In genomic region chr5:2269656-2270055, GRCh38 we compare ENCODE assay signal across 35 cellular contexts.
"Had no signal": no experiment of that assay in that cellular context is flagged by ENCODE, and none has a peak within 500 bp of the region (broad histone marks: within the 10 kb centered on the region; RNA-seq: fewer than 3 reads in every experiment).

No MANE protein-coding gene starts in this region.

- H3K27ac Mint-ChIP-seq: activated B cell treated with CpG ODN at 0.5 μM for 24 hours; activated CD8-positive, alpha-beta memory T cell treated with anti-CD3 and anti-CD28 coated beads, Interleukin-2, amount 10 ng/mL, durations not matched to agents 7 days and 5 days; activated CD8-positive, alpha-beta T cell treated with anti-CD3 and anti-CD28 coated beads, Interleukin-2, amount 10 ng/mL, durations not matched to agents 7 days and 5 days; activated naive CD4-positive, alpha-beta T cell treated with anti-CD3 and anti-CD28 coated beads for 36 hours; activated naive CD4-positive, alpha-beta T cell treated with anti-CD3 and anti-CD28 coated beads, Interleukin-2, amount 50 U/mL, for 24 hours; activated naive CD8-positive, alpha-beta T cell treated with anti-CD3 and anti-CD28 coated beads for 36 hours; activated naive CD8-positive, alpha-beta T cell treated with anti-CD3 and anti-CD28 coated beads, Interleukin-2, amount 50 U/mL, for 24 hours; activated T-helper 1 cell treated with anti-CD3 and anti-CD28 coated beads, Interleukin-12 subunit alpha, Interleukin-12 subunit beta, Interleukin-2, Interleukin-4 antibody, amounts not matched to agents 30 ng/mL and 10 ng/mL and 1 ng/mL, durations not matched to agents 14 hours and 24 hours and 36 hours; activated T-helper 2 cell treated with anti-CD3 and anti-CD28 coated beads, Interferon-gamma antibody, Interleukin-2, Interleukin-4, amounts not matched to agents 10 μg/mL and 5 μg/mL and 100 μg/mL, durations not matched to agents 14 hours and 24 hours and 36 hours; dendritic cell treated with granulocyte-macrophage colony-stimulating factor and Interleukin-4, amounts not matched to agents 40 ng/mL and 50 ng/mL, for 4 days; endodermal cell; T-helper 17 cell; T-helper 2 cell treated with Interferon-gamma antibody and Interleukin-4, amounts not matched to agents 5 μg/mL and 100 μg/mL, for 36 hours had no signal

- H3K9me3 Mint-ChIP-seq: activated B cell treated with CpG ODN at 0.5 μM for 24 hours; activated naive CD4-positive, alpha-beta T cell treated with anti-CD3 and anti-CD28 coated beads for 36 hours; activated naive CD4-positive, alpha-beta T cell treated with anti-CD3 and anti-CD28 coated beads, Interleukin-2, amount 50 U/mL, for 24 hours; activated naive CD8-positive, alpha-beta T cell treated with anti-CD3 and anti-CD28 coated beads for 36 hours; activated naive CD8-positive, alpha-beta T cell treated with anti-CD3 and anti-CD28 coated beads, Interleukin-2, amount 50 U/mL, for 24 hours; activated T-helper 1 cell treated with anti-CD3 and anti-CD28 coated beads, Interleukin-12 subunit alpha, Interleukin-12 subunit beta, Interleukin-2, Interleukin-4 antibody, amounts not matched to agents 30 ng/mL and 10 ng/mL and 1 ng/mL, durations not matched to agents 14 hours and 24 hours and 36 hours; activated T-helper 2 cell treated with anti-CD3 and anti-CD28 coated beads, Interferon-gamma antibody, Interleukin-2, Interleukin-4, amounts not matched to agents 10 μg/mL and 5 μg/mL and 100 μg/mL, durations not matched to agents 14 hours and 24 hours and 36 hours; dendritic cell treated with granulocyte-macrophage colony-stimulating factor and Interleukin-4, amounts not matched to agents 40 ng/mL and 50 ng/mL, for 4 days; T-helper 2 cell treated with Interferon-gamma antibody and Interleukin-4, amounts not matched to agents 5 μg/mL and 100 μg/mL, for 36 hours had no signal

- H3K4me1 Mint-ChIP-seq: activated B cell treated with CpG ODN at 0.5 μM for 24 hours; activated CD8-positive, alpha-beta memory T cell treated with anti-CD3 and anti-CD28 coated beads, Interleukin-2, amount 10 ng/mL, durations not matched to agents 7 days and 5 days; activated naive CD4-positive, alpha-beta T cell treated with anti-CD3 and anti-CD28 coated beads, Interleukin-2, amount 50 U/mL, for 24 hours; activated naive CD8-positive, alpha-beta T cell treated with anti-CD3 and anti-CD28 coated beads for 36 hours; activated naive CD8-positive, alpha-beta T cell treated with anti-CD3 and anti-CD28 coated beads, Interleukin-2, amount 50 U/mL, for 24 hours; T-helper 17 cell had no signal

- DNase-seq: activated B cell treated with CpG ODN at 0.5 μM for 24 hours; activated CD4-positive, alpha-beta T cell treated with anti-CD3 and anti-CD28 coated beads for 48 hours; activated CD4-positive, alpha-beta T cell treated with anti-CD3 and anti-CD28 coated beads, Interleukin-2, amount 50 U/mL, for 1 hour; activated CD4-positive, alpha-beta T cell treated with anti-CD3 and anti-CD28 coated beads, Interleukin-2, amount 50 U/mL, for 48 hours; activated CD8-positive, alpha-beta memory T cell treated with anti-CD3 and anti-CD28 coated beads, Interleukin-2, amount 10 ng/mL, durations not matched to agents 7 days and 5 days; activated CD8-positive, alpha-beta memory T cell treated with anti-CD3 and anti-CD28 coated beads, Interleukin-2, amount 50 U/mL, for 4 hours; activated CD8-positive, alpha-beta T cell treated with anti-CD3 and anti-CD28 coated beads, Interleukin-2, amount 10 ng/mL, durations not matched to agents 7 days and 5 days; activated effector memory CD4-positive, alpha-beta T cell treated with anti-CD3 and anti-CD28 coated beads, Interleukin-2, amount 50 U/mL, for 16 hours; activated naive CD4-positive, alpha-beta T cell treated with anti-CD3 and anti-CD28 coated beads for 36 hours; activated naive CD8-positive, alpha-beta T cell treated with anti-CD3 and anti-CD28 coated beads for 36 hours; activated naive CD8-positive, alpha-beta T cell treated with anti-CD3 and anti-CD28 coated beads, Interleukin-2, amount 50 U/mL, for 24 hours; activated T-cell treated with anti-CD3 and anti-CD28 coated beads, Interleukin-2, amount 50 U/mL, for 1 hour; activated T-cell treated with anti-CD3 and anti-CD28 coated beads, Interleukin-2, amount 50 U/mL, for 48 hours; amygdala; aorta; body of pancreas; caudate nucleus; cerebellar nuclear complex; colonic mucosa; dorsolateral prefrontal cortex; effector memory CD4-positive, alpha-beta T cell; foreskin fibroblast; T-helper 1 cell; T-helper 17 cell; T1000; WERI-Rb-1 had no signal

- H3K36me3 ChIP-seq: adrenal gland, colonic mucosa, WERI-Rb-1 had no signal

- H3K36me3 Mint-ChIP-seq: activated CD8-positive, alpha-beta memory T cell treated with anti-CD3 and anti-CD28 coated beads, Interleukin-2, amount 10 ng/mL, durations not matched to agents 7 days and 5 days; activated naive CD4-positive, alpha-beta T cell treated with anti-CD3 and anti-CD28 coated beads, Interleukin-2, amount 50 U/mL, for 24 hours; activated naive CD8-positive, alpha-beta T cell treated with anti-CD3 and anti-CD28 coated beads for 36 hours had no signal

- H3K4me3 Mint-ChIP-seq: activated B cell treated with CpG ODN at 0.5 μM for 24 hours; activated CD8-positive, alpha-beta memory T cell treated with anti-CD3 and anti-CD28 coated beads, Interleukin-2, amount 10 ng/mL, durations not matched to agents 7 days and 5 days; activated CD8-positive, alpha-beta T cell treated with anti-CD3 and anti-CD28 coated beads, Interleukin-2, amount 10 ng/mL, durations not matched to agents 7 days and 5 days; activated naive CD4-positive, alpha-beta T cell treated with anti-CD3 and anti-CD28 coated beads for 36 hours; activated naive CD4-positive, alpha-beta T cell treated with anti-CD3 and anti-CD28 coated beads, Interleukin-2, amount 50 U/mL, for 24 hours; activated naive CD8-positive, alpha-beta T cell treated with anti-CD3 and anti-CD28 coated beads for 36 hours; activated naive CD8-positive, alpha-beta T cell treated with anti-CD3 and anti-CD28 coated beads, Interleukin-2, amount 50 U/mL, for 24 hours; activated T-helper 1 cell treated with anti-CD3 and anti-CD28 coated beads, Interleukin-12 subunit alpha, Interleukin-12 subunit beta, Interleukin-2, Interleukin-4 antibody, amounts not matched to agents 30 ng/mL and 10 ng/mL and 1 ng/mL, durations not matched to agents 14 hours and 24 hours and 36 hours; dendritic cell treated with granulocyte-macrophage colony-stimulating factor and Interleukin-4, amounts not matched to agents 40 ng/mL and 50 ng/mL, for 4 days; endodermal cell; T-helper 17 cell; T-helper 2 cell treated with Interferon-gamma antibody and Interleukin-4, amounts not matched to agents 5 μg/mL and 100 μg/mL, for 36 hours had no signal

- ATAC-seq: activated CD4-positive, CD25-positive, alpha-beta regulatory T cell treated with anti-CD3 and anti-CD28 coated beads, Interleukin-2, amount 50 U/mL, for 24 hours; activated CD8-positive, alpha-beta memory T cell treated with anti-CD3 and anti-CD28 coated beads, Interleukin-2, amount 10 ng/mL, durations not matched to agents 7 days and 5 days; activated CD8-positive, alpha-beta T cell treated with anti-CD3 and anti-CD28 coated beads, Interleukin-2, amount 10 ng/mL, durations not matched to agents 7 days and 5 days; activated naive CD8-positive, alpha-beta T cell treated with anti-CD3 and anti-CD28 coated beads, Interleukin-2, amount 50 U/mL, for 24 hours; body of pancreas; esophagus mucosa; T-helper 17 cell had no signal

- H3K4me3 ChIP-seq: adrenal gland, body of pancreas, colonic mucosa, dorsolateral prefrontal cortex had no signal

- H3K27ac ChIP-seq: adrenal gland, body of pancreas, colonic mucosa, dorsolateral prefrontal cortex, WERI-Rb-1 had no signal

- H3K9me3 ChIP-seq: adrenal gland, body of pancreas, colonic mucosa had no signal

- H3K27me3 ChIP-seq: adrenal gland, body of pancreas, colonic mucosa had no signal

- H3K27me3 Mint-ChIP-seq: activated B cell treated with CpG ODN at 0.5 μM for 24 hours; activated CD8-positive, alpha-beta memory T cell treated with anti-CD3 and anti-CD28 coated beads, Interleukin-2, amount 10 ng/mL, durations not matched to agents 7 days and 5 days; dendritic cell treated with granulocyte-macrophage colony-stimulating factor and Interleukin-4, amounts not matched to agents 40 ng/mL and 50 ng/mL, for 4 days had no signal

- H3K4me1 ChIP-seq: adrenal gland, body of pancreas, colonic mucosa had no signal
